In the genomic region with DNA sequence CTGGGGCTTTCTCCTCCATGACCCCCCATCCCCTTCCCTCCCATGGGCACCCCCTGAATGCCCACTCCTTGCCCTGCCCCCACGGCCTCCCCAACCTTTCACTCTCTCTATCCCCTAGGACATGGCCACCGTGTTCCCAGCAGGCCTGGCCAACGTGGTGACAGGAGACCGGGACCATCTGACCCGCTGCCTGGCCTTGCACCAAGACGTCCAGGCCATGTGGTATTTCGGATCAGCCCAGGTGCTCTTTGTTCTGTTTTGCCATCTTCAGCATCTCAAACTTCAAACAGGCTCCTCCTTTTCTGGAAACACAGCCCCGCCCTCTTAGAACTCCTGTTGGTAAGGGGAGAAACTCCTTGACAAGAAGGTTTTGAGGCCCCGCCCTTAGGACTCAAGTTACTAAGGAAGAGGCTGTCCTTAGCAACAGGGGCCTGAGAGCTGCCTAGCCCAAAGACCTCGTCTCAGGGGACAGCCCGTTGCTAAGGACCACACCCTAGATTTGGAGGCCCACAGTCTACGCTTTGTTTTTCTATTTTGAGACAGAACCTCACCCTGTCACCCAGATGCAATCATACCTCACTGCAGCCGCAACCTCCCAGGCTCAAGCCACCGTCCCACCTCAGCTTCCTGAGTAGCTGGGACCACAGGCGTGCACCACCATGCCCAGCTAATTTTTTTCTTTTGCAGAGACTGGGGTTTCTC, we compare ENCODE assay signal across 1 cellular context.
TF ChIP-seq lines count a peak whose summit lies in the region.

No MANE protein-coding gene starts in this region.

TF ChIP-seq in IMR-90, 13 proteins besides CTCF, POLR2A, EP300 and RAD21:
- TF ChIP-seq CHD1 (IDR thresholded peaks at IDR 0.05; ENCODE audit: low read depth, low read length) (no peak), SMC3 (IDR thresholded peaks at IDR 0.05; ENCODE audit: low read depth, low read length) (no peak), MAFK (IDR thresholded peaks at IDR 0.05; ENCODE audit: low read depth, low read length) (no peak), BHLHE40 (IDR thresholded peaks at IDR 0.05; ENCODE audit: low read depth, low read length) (no peak), MXI1 (IDR thresholded peaks at IDR 0.05; ENCODE audit: borderline replicate concordance, low read depth, low read length) (no peak), RFX5 (IDR thresholded peaks at IDR 0.05; ENCODE audit: low read depth, low read length) (no peak)
- TF ChIP-seq, protein P1, sequence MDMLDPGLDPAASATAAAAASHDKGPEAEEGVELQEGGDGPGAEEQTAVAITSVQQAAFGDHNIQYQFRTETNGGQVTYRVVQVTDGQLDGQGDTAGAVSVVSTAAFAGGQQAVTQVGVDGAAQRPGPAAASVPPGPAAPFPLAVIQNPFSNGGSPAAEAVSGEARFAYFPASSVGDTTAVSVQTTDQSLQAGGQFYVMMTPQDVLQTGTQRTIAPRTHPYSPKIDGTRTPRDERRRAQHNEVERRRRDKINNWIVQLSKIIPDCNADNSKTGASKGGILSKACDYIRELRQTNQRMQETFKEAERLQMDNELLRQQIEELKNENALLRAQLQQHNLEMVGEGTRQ (IDR thresholded peaks at IDR 0.05; ENCODE audit: low read depth, low read length) = no peak
- TF ChIP-seq, protein P2, sequence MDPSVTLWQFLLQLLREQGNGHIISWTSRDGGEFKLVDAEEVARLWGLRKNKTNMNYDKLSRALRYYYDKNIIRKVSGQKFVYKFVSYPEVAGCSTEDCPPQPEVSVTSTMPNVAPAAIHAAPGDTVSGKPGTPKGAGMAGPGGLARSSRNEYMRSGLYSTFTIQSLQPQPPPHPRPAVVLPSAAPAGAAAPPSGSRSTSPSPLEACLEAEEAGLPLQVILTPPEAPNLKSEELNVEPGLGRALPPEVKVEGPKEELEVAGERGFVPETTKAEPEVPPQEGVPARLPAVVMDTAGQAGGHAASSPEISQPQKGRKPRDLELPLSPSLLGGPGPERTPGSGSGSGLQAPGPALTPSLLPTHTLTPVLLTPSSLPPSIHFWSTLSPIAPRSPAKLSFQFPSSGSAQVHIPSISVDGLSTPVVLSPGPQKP (IDR thresholded peaks at IDR 0.05; ENCODE audit: borderline replicate concordance, low read depth, low read length) = no peak
